In the genomic region with DNA sequence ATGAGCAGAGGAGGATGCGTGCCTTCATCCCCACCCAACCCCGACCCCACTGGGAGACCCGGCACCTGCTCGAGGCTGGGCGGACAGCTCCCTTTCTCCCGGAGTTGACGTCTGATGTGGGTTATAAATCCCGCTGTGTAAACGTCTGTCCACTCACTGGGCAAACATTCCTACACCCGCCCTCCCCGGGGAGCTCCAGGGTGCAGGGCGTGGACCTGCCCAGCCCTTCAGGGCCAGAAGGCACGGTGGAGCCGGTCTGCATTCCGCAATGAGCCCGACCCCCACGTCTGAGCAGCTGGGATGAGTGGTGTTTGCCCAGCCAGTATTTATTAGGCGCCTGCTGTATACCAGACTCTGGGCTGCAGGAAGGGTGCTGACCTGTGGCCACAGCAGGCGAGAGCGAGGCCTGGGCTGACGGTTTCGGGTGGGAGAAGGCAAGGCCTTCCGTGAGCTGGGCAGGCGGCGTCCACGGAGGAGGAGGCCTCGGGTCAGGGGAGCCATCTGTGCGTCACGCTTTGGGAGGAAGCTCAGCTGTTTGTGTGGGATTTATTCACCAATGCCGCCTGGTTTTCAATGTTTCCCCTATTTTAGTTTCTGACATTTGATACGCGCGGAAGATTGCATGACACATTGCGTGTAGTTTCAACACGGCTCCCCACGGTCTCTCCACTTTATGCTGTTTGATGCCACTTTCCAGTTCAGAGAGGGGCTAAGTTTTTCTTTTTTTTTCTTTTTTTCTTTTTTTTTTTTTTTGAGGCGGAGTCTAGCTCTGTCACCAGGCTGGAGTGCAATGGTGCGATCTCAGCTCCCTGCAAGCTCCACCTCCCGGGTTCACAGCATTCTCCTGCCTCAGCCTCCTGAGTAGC, we compare ENCODE assay signal across 9 cellular contexts. TPM values are rescaled to one million over a fixed set of nuclear protein-coding genes. Genes with fewer than 3 reads are reported as not detected.
A peak's percentile ranks its signal among the peaks of the same experiment; 100 is the strongest.
DNase-seq lines count a peak whose midpoint lies in the region; ATAC-seq and TF ChIP-seq lines count a peak whose summit lies in the region.
"Had no signal": no experiment of that assay in that cellular context is flagged by ENCODE, and none has a peak within 500 bp of the region (broad histone marks: within the 10 kb centered on the region; RNA-seq: fewer than 3 reads in every experiment).

No MANE protein-coding gene starts in this region.

- H2BK120ac ChIP-seq in H9 (ENCODE audit: low read depth, low read length, poor library complexity, severe bottlenecking) = no peak overlapping the region

- DNase-seq in GM04504 (ENCODE audit: low read depth) (peak; percentile 70), RWPE1 (ENCODE audit: low spot score) (peak; percentile 95), glomerular visceral epithelial cell (ENCODE audit: extremely low spot score) (peak; percentile 81), gastrocnemius medialis (peak; percentile 12 to 28), RPMI8226 (no peak), H9 (no peak)
- no peak for DNase-seq in activated CD4-positive, alpha-beta T cell treated with anti-CD3 and anti-CD28 coated beads for 1 hour

- no peaks in the 10 kb centered on the region for H4K20me1 ChIP-seq in H9 (ENCODE audit: control insufficient read depth, insufficient read depth, insufficient read length)

- no peak overlapping the region for H3K4me3 ChIP-seq in gastrocnemius medialis

- H3K23ac ChIP-seq in H9 (ENCODE audit: insufficient read length, low read depth, low read length) = no peak overlapping the region

- no peaks in the 10 kb centered on the region for H3K36me3 Mint-ChIP-seq in H9 (ENCODE audit: insufficient read depth in 1 of 3, low read depth in 3 of 3)

- H2BK15ac ChIP-seq in H9 (ENCODE audit: low read depth, low read length) = no peak overlapping the region

- no peak overlapping the region for H3K4me3 Mint-ChIP-seq in H9

- TF ChIP-seq CTCF in RWPE1 (conservative IDR thresholded peaks at IDR 0.05; ENCODE audit: low read depth) (no peak), gastrocnemius medialis (IDR thresholded peaks at IDR 0.05 in 4 of 5, conservative IDR thresholded peaks at IDR 0.05 in 1 of 5) (no peak), H9 (conservative IDR thresholded peaks at IDR 0.05) (no peak)

- no peak overlapping the region for H3K18ac ChIP-seq in H9 (ENCODE audit: insufficient read length, low read depth, low read length)

- peaks cover 2 to 4% of the 10 kb centered on the region in 2 experiments; a peak in 2 of 5 replicates for H3K9me3 Mint-ChIP-seq in H9

- no peak overlapping the region for H3T11ph ChIP-seq in H9 (ENCODE audit: low read length)

- CTCF ChIA-PET in RWPE1 (lab: Yijun Ruan, JAX) = interaction anchor here (0.6 kb wide), 4 partner anchors 18 to 243 kb away, joined by 3 to 4 read pairs (median 3); no protein-coding TSS in a partner anchor

- H3K79me2 ChIP-seq in H9 (ENCODE audit: insufficient read depth, low read length) = no peaks in the 10 kb centered on the region

- no peaks in the 10 kb centered on the region for H3K36me3 ChIP-seq in gastrocnemius medialis
- H3K36me3 ChIP-seq: neutrophil had no signal

- H3K9ac ChIP-seq in H9 (ENCODE audit: extremely low read depth, insufficient read length, low read length) = no peak overlapping the region

- no peak overlapping the region for H2AK5ac ChIP-seq in H9 (ENCODE audit: insufficient read length, low read length)

- H2AFZ ChIP-seq in H9 (ENCODE audit: low read length) = no peak overlapping the region

- no peak overlapping the region; a peak in 1 of 7 replicates for H3K27ac Mint-ChIP-seq in H9

- no CpG with 5 or more reads among the region's 39 CpGs for WGBS in H9 (ENCODE audit: extremely low coverage, insufficient read length, low lambda C conversion rate)

- H4K91ac ChIP-seq in H9 (ENCODE audit: insufficient read length, low read depth, low read length) = no peak overlapping the region

- no peaks in the 10 kb centered on the region for H3K23me2 ChIP-seq in H9 (ENCODE audit: insufficient read length, low read depth, low read length, poor library complexity, severe bottlenecking)

- peaks cover 4% of the 10 kb centered on the region; the same call in 1 of the 2 replicates for H3K27me3 Mint-ChIP-seq in H9 (ENCODE audit: low read depth)

- H4K5ac ChIP-seq in H9 (ENCODE audit: insufficient read length, low read depth, low read length) = no peak overlapping the region

- POLR2A ChIA-PET in RWPE1 (lab: Yijun Ruan, JAX; ENCODE audit: low non-redundant PET) = interaction anchor here (0.5 to 1.1 kb wide), 3 partner anchors 11 to 31 kb away, joined by 3 to 6 read pairs (median 5); no protein-coding TSS in a partner anchor

- H3K79me1 ChIP-seq in H9 (ENCODE audit: insufficient read depth, low read depth, low read length, poor library complexity, severe bottlenecking) = no peaks in the 10 kb centered on the region

- H2BK5ac ChIP-seq in H9 (ENCODE audit: insufficient read length, low read length) = no peak overlapping the region

- peak; percentile 42 to 53 for ATAC-seq in gastrocnemius medialis
- no peak for ATAC-seq in HG02885 (IDR thresholded peaks at IDR 0.05; ENCODE audit: poor library complexity, unreplicated experiment)

- H3K4me2 ChIP-seq in H9 (ENCODE audit: insufficient read depth, insufficient read length, low read length) = no peak overlapping the region

- no peak overlapping the region for H4K8ac ChIP-seq in H9 (replicated peaks; ENCODE audit: insufficient read length, low read depth, low read length)

- no peak overlapping the region for H3K4ac ChIP-seq in H9 (ENCODE audit: low read depth, low read length)

- H3K9me3 ChIP-seq in gastrocnemius medialis = no peaks in the 10 kb centered on the region
- H3K9me3 ChIP-seq in H9 (ENCODE audit: control insufficient read depth, low read depth, low read length) = no peaks in the 10 kb centered on the region
- H3K9me3 ChIP-seq: neutrophil had no signal

- no peak for TF ChIP-seq POLR2A in gastrocnemius medialis (IDR thresholded peaks at IDR 0.05)

- H2BK12ac ChIP-seq in H9 (ENCODE audit: insufficient read length, low read depth, low read length) = no peak overlapping the region

- no peak overlapping the region for H2BK20ac ChIP-seq in H9 (ENCODE audit: low read depth, low read length, poor library complexity, severe bottlenecking)

- H3K4me1 ChIP-seq in gastrocnemius medialis = no peaks in the 10 kb centered on the region
- H3K4me1 ChIP-seq in H9 (ENCODE audit: insufficient read depth, low read length) = no peaks in the 10 kb centered on the region

- intact Hi-C loops in gastrocnemius medialis (cut with DNase I; ENCODE audit: low total_unique reads) = no loop called here

- in situ Hi-C loops in gastrocnemius medialis (cut with MboI; ENCODE audit: low sequenced_read_pairs in 4 of 4) = no loop called here

- 0 out of 4 replicates have a peak, but pooled peaks cover 0 to 8% of the 10 kb centered on the region in 2 experiments for H3K4me1 Mint-ChIP-seq in H9

- H3K14ac ChIP-seq in H9 (ENCODE audit: insufficient read depth, low read length) = no peak overlapping the region

- peak overlapping the region; percentile 97 for H3K27ac ChIP-seq in RWPE1
- peak overlapping the region in 2 of 4 donors; percentile 37 to 43 for H3K27ac ChIP-seq in gastrocnemius medialis
- H3K27ac ChIP-seq in H9 (ENCODE audit: insufficient read length, low read depth, low read length) = no peak overlapping the region
- H3K27ac ChIP-seq: neutrophil had no signal

- H3K27me3 ChIP-seq in gastrocnemius medialis = peaks cover 6 to 23% (median 23%) of the 10 kb centered on the region in 3 donors
- no peaks in the 10 kb centered on the region for H3K27me3 ChIP-seq in H9 (ENCODE audit: insufficient read depth, low read length)

- H3K56ac ChIP-seq in H9 (ENCODE audit: insufficient read length, low read depth, low read length) = no peak overlapping the region

RNA-seq across cellular contexts. Expression of gene MISP, which starts 2.0 kb away (rescaled TPM):
- total RNA-seq in gastrocnemius medialis (1 to 10 TPM in 1 of 4 donors, not detected in 3; 1.2 TPM), H9 (2021) (0.44 and 0.83 TPM in 2 replicates)

RNA-seq across cellular contexts. Expression of gene PALM, which starts 44.1 kb away (rescaled TPM):
- 10 to 100 TPM in 1 of 4 donors, 1 to 10 TPM in 3; 4.4 to 10.2 (median 7.2) TPM for total RNA-seq in gastrocnemius medialis
- total RNA-seq in H9 (2021) = 18.5 and 23.6 TPM in 2 replicates

RNA-seq across cellular contexts. Expression of gene PTBP1, which starts 44.4 kb away (rescaled TPM):
- total RNA-seq in gastrocnemius medialis (10 to 100 TPM; 29.8 to 51.7 (median 36.7) TPM), H9 (2021) (712 and 748 TPM in 2 replicates)

RNA-seq across cellular contexts. Expression of gene PRSS57, which starts 57.6 kb away (rescaled TPM):
- total RNA-seq in gastrocnemius medialis (not detected), H9 (2021) (0.22 TPM in 1 of 2 replicates, not detected in the other)

Comparison
In these comparisons a context has a peak if more than half of its experiments do, and no peak if none do; other contexts are left out.
1. DNase-seq: peak in GM04504 (single experiment), RWPE1 (single experiment), glomerular visceral epithelial cell (single experiment) and gastrocnemius medialis (2 of 2); none in activated CD4-positive, alpha-beta T cell treated with anti-CD3 and anti-CD28 coated beads for 1 hour (single experiment), RPMI8226 (single experiment) and H9 (single experiment).
2. RNA of gene PTBP1, which starts 44.4 kb away (total RNA-seq): 712 to 748 TPM in H9; 29.8 to 51.7 TPM in gastrocnemius medialis; every median in the first group is over 10 times any median in the second.